ENCODE assay signal across 33 cellular contexts in genomic region chrX:71906133-71906532, GRCh38.
"Had no signal": no experiment of that assay in that cellular context is flagged by ENCODE, and none has a peak within 500 bp of the region (broad histone marks: within the 10 kb centered on the region; RNA-seq: fewer than 3 reads in every experiment).

No MANE protein-coding gene starts in this region.

- H3K36me3 ChIP-seq: adrenal gland, esophagus muscularis mucosa, gastrocnemius medialis, heart left ventricle, WERI-Rb-1 had no signal

- DNase-seq: activated B cell treated with CpG ODN at 0.5 μM for 24 hours; activated CD4-positive, alpha-beta memory T cell treated with anti-CD3 and anti-CD28 coated beads for 36 hours; activated CD4-positive, alpha-beta T cell treated with anti-CD3 and anti-CD28 coated beads for 48 hours; activated CD4-positive, alpha-beta T cell treated with anti-CD3 and anti-CD28 coated beads, Interleukin-2, amount 50 U/mL, for 1 hour; activated CD8-positive, alpha-beta memory T cell treated with anti-CD3 and anti-CD28 coated beads, Interleukin-2, amount 10 ng/mL, durations not matched to agents 7 days and 5 days; activated CD8-positive, alpha-beta memory T cell treated with anti-CD3 and anti-CD28 coated beads, Interleukin-2, amount 50 U/mL, for 4 hours; activated CD8-positive, alpha-beta T cell treated with anti-CD3 and anti-CD28 coated beads, Interleukin-2, amount 10 ng/mL, durations not matched to agents 7 days and 5 days; activated effector memory CD4-positive, alpha-beta T cell treated with anti-CD3 and anti-CD28 coated beads, Interleukin-2, amount 50 U/mL, for 16 hours; activated naive CD4-positive, alpha-beta T cell treated with anti-CD3 and anti-CD28 coated beads for 36 hours; activated naive CD8-positive, alpha-beta T cell treated with anti-CD3 and anti-CD28 coated beads for 36 hours; activated naive CD8-positive, alpha-beta T cell treated with anti-CD3 and anti-CD28 coated beads, Interleukin-2, amount 50 U/mL, for 24 hours; activated T-cell treated with anti-CD3 and anti-CD28 coated beads, Interleukin-2, amount 50 U/mL, for 1 hour; activated T-cell treated with anti-CD3 and anti-CD28 coated beads, Interleukin-2, amount 50 U/mL, for 48 hours; adrenal gland; amygdala; aorta; body of pancreas; caudate nucleus; cortex of kidney; dermis blood vessel endothelial cell; effector CD4-positive, alpha-beta T cell; effector memory CD8-positive, alpha-beta T cell; erythroblast; foreskin keratinocyte; gastrocnemius medialis; glutamatergic neuron; heart left ventricle; T-helper 17 cell; T1000; WERI-Rb-1 had no signal

- FAIRE-seq: colon had no signal

- ATAC-seq: activated CD4-positive, CD25-positive, alpha-beta regulatory T cell treated with anti-CD3 and anti-CD28 coated beads, Interleukin-2, amount 50 U/mL, for 24 hours; activated CD8-positive, alpha-beta memory T cell treated with anti-CD3 and anti-CD28 coated beads, Interleukin-2, amount 10 ng/mL, durations not matched to agents 7 days and 5 days; activated CD8-positive, alpha-beta T cell treated with anti-CD3 and anti-CD28 coated beads, Interleukin-2, amount 10 ng/mL, durations not matched to agents 7 days and 5 days; activated naive CD8-positive, alpha-beta T cell treated with anti-CD3 and anti-CD28 coated beads, Interleukin-2, amount 50 U/mL, for 24 hours; body of pancreas; effector memory CD8-positive, alpha-beta T cell; foreskin keratinocyte; gastrocnemius medialis; heart left ventricle; T-helper 17 cell had no signal

- H3K27me3 ChIP-seq: body of pancreas had no signal

- H3K4me3 ChIP-seq: adrenal gland, body of pancreas, esophagus muscularis mucosa, gastrocnemius medialis, heart left ventricle had no signal

- H3K27ac ChIP-seq: adrenal gland, body of pancreas, esophagus muscularis mucosa, foreskin keratinocyte, gastrocnemius medialis, heart left ventricle, WERI-Rb-1 had no signal

- H3K4me1 ChIP-seq: adrenal gland, body of pancreas, foreskin keratinocyte, gastrocnemius medialis had no signal

- H3K9me3 ChIP-seq: adrenal gland, body of pancreas, esophagus muscularis mucosa, gastrocnemius medialis, heart left ventricle had no signal
